In the genomic region with DNA sequence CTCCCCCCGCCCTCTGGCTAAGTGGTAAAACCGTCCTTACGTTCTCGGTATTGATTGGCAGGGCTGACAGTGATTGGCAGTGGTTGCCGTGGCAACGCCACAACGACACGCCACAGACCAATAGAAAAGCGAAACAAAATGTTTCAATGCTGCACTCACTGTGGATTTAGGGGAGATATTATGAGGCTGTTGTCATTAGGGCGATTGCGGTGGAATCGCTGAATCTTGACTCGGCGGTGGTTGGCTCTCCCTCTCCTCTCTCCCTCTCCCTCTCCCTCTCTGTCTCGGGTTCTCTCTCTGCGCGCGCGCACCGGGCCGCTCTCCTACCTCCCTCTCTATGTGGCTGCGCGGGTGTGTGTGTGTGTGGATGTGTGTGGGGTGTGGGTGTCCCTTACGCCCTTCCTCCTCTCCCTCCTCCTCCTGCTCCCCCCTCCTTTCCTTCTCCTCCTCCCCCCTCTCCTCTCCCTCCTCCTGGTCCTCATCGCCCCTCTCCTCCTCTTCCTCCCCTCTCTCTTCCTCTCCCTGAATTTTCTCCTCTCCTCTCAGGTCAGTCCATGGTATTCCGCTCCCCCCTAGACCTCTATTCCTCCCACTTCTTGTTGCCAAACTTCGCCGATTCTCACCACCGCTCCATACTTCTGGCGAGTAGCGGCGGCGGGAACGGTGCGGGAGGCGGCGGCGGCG, we compare ENCODE assay signal across 8 cellular contexts. TPM values are rescaled to one million over a fixed set of nuclear protein-coding genes. Genes with fewer than 3 reads are reported as not detected.
DNase-seq lines count a peak whose midpoint lies in the region; ATAC-seq and TF ChIP-seq lines count a peak whose summit lies in the region.

SIX3 (plus strand) TSS at position 152 of the 684 bp plus-strand sequence; CDS start at position 555, 403 bp downstream.

- H3K27me3 ChIP-seq in HAP-1 (ENCODE audit: low read depth) (no peaks in the 10 kb centered on the region), lung (ENCODE audit: control insufficient read depth, insufficient read depth) (peaks cover 6% of the 10 kb centered on the region), testis (peaks cover 5% of the 10 kb centered on the region)

- peaks cover 94% of the 10 kb centered on the region for H3K27me3 Mint-ChIP-seq in brain

- no peak for TF ChIP-seq POLR2A in testis (IDR thresholded peaks at IDR 0.05)

- in situ Hi-C loops in HAP-1 (cut with MboI; ENCODE audit: low sequenced_read_pairs), result no loop called here

- peaks cover 70% of the 10 kb centered on the region for H3K4me1 Mint-ChIP-seq in brain

- H3K9me3 Mint-ChIP-seq in brain, result peaks cover 0 to 2% (median 0%) of the 10 kb centered on the region in 5 experiments

- H3K27ac ChIP-seq in lung (ENCODE audit: low read depth in 1 of 2, low read length in 1 of 2) (no peak within 1 kb of the TSS), testis (no peak within 1 kb of the TSS)

- H3K4me1 ChIP-seq in HAP-1 (peaks cover 39% of the 10 kb centered on the region), lung (ENCODE audit: control insufficient read depth in 2 of 2, insufficient read depth in 2 of 2, low read length in 2 of 2) (peaks cover 0 to 37% of the 10 kb centered on the region in 2 donors), testis (peaks cover 19% of the 10 kb centered on the region)

- H3K27ac Mint-ChIP-seq in brain, result peak within 1 kb of the TSS in 4 of 5 experiments; percentile 69 to 93 (median 85)

- H3K36me3 Mint-ChIP-seq in brain, result peaks cover 3% of the 10 kb centered on the region

- H3K4me3 Mint-ChIP-seq in brain, result peak within 1 kb of the TSS; percentile 86 to 93 (median 89)

- H3K36me3 ChIP-seq in HAP-1 (replicated peaks), result peaks cover 6% of the 10 kb centered on the region
- no peaks in the 10 kb centered on the region for H3K36me3 ChIP-seq in lung (ENCODE audit: control insufficient read depth in 2 of 2, insufficient read depth in 2 of 2, low read length in 2 of 2)
- no peaks in the 10 kb centered on the region for H3K36me3 ChIP-seq in testis (ENCODE audit: low read depth, missing control alignments)

- DNase-seq in NCI-H1694 (lab: John Stamatoyannopoulos, UW) (peak; percentile 19), NCI-H1694 treated with DMSO at 0.1 percent for 48 hours (lab: John Stamatoyannopoulos, UW) (no peak), HAP-1 (ENCODE audit: low spot score in 2 of 2) (peak; percentile 92 to 94), NCI-H524 treated with DMSO at 0.1 percent for 48 hours (lab: John Stamatoyannopoulos, UW) (peak; percentile 67), lung (ENCODE audit: low spot score) (no peak), testis (peak; percentile 53), AML-193 (lab: John Stamatoyannopoulos, UW) (no peak)

- intact Hi-C loops in testis (cut with DNase I; ENCODE audit: low total_unique reads), result loop anchor here (10.0 kb wide), 1 partner anchor 467 kb away; no protein-coding TSS in a partner anchor

- no peaks in the 10 kb centered on the region for H3K9me3 ChIP-seq in HAP-1
- no peaks in the 10 kb centered on the region for H3K9me3 ChIP-seq in lung (ENCODE audit: control insufficient read depth in 2 of 2, insufficient read depth in 1 of 2, low read length in 1 of 2)
- H3K9me3 ChIP-seq in testis, result no peaks in the 10 kb centered on the region

- H3K4me3 ChIP-seq in HAP-1 (peak within 1 kb of the TSS; percentile 78), lung (peak within 1 kb of the TSS; percentile 26), testis (peak within 1 kb of the TSS in 1 of 2 donors; percentile 29)

- WGBS in lung, 2 donors, result 1 to 3% methylated on average over 39 of the region's 39 CpGs
- WGBS in testis, 2 donors, result 1% methylated on average over 39 of the region's 39 CpGs

- TF ChIP-seq CTCF in brain (conservative IDR thresholded peaks at IDR 0.05), result no peak
- no peak for TF ChIP-seq CTCF in lung (IDR thresholded peaks at IDR 0.05; ENCODE audit: control extremely low read depth, extremely low read depth)
- no peak for TF ChIP-seq CTCF in testis (IDR thresholded peaks at IDR 0.05)

- no peak for ATAC-seq in lung (ENCODE audit: insufficient read depth, low FRiP score)

RNA-seq across cellular contexts. Expression of gene SIX3, which starts in this region (rescaled TPM):
- 30.9 TPM for polyA plus RNA-seq in brain (ENCODE audit: insufficient read depth, low read depth, low replicate concordance)
- under 1 TPM in 1 of 2 donors, not detected in 1; 0.06 TPM for total RNA-seq in lung
- under 1 TPM in 1 of 2 donors, not detected in 1; 0.02 TPM for polyA plus RNA-seq in lung
- under 1 TPM; 0.19 to 0.47 TPM for total RNA-seq in testis
- 0.20 TPM for polyA plus RNA-seq in testis (ENCODE audit: insufficient read depth, low read depth, low replicate concordance)

Comparison
In these comparisons a context has a peak if more than half of its experiments do, and no peak if none do; other contexts are left out.
1. RNA of gene SIX3 (polyA plus RNA-seq): 30.9 TPM in brain (single experiment); 0.20 TPM in testis (single experiment) and 0.02 TPM in lung; every median in the first group is over 10 times any median in the second.
2. DNase-seq: peak in NCI-H1694 (single experiment), HAP-1 (2 of 2) and NCI-H524 treated with DMSO at 0.1 percent for 48 hours (single experiment); none in NCI-H1694 treated with DMSO at 0.1 percent for 48 hours (single experiment), lung (single experiment) and AML-193 (0 of 2).
3. Peak in DNase-seq in testis; RNA of the gene not detected or under 1 TPM.